13 cellular contexts compared by ENCODE assay signal in the genomic region with DNA sequence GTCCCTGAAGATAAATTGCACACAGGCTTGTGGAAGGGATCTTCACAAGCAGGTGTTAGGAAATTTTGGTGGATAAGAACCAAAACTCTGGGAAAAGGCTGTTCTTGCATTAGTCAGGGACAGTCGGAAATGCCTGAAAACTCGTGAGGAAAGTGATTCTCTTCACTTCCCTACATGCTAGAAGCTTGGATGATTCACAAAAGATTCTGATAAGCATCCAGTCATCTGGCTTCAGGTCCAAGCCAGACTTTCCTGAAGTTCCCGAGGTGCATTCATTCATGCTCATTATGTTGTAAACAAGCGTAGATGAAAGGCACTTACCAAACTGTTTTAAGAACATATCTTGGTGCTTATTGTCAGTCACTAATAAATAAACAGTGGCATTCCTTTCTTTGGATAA.
"Had no signal": no experiment of that assay in that cellular context is flagged by ENCODE, and none has a peak within 500 bp of the region (broad histone marks: within the 10 kb centered on the region; RNA-seq: fewer than 3 reads in every experiment).

No MANE protein-coding gene starts in this region.

- H3K9ac ChIP-seq: parathyroid adenoma had no signal

- H3K4me1 ChIP-seq: parathyroid adenoma, stomach had no signal

- ATAC-seq: activated CD4-positive, CD25-positive, alpha-beta regulatory T cell treated with anti-CD3 and anti-CD28 coated beads, Interleukin-2, amount 50 U/mL, for 24 hours; left colon had no signal

- H3K36me3 ChIP-seq: stomach had no signal

- DNase-seq: activated effector memory CD4-positive, alpha-beta T cell treated with Interleukin-2 at 50 U/mL for 16 hours; activated naive CD8-positive, alpha-beta T cell treated with anti-CD3 and anti-CD28 coated beads for 36 hours; activated T-cell treated with anti-CD3 and anti-CD28 coated beads, Interleukin-2, amount 50 U/mL, for 1 hour; anterior cingulate cortex; hypothalamus; left colon; naive B cell; stimulated activated CD4-positive, alpha-beta T cell treated with anti-CD3 and anti-CD28 coated beads, Interleukin-4, amount 100 ng/mL, for 4 hours; stomach had no signal

- H3K27ac ChIP-seq: parathyroid adenoma, skin epidermis, stomach had no signal

- H2AFZ ChIP-seq: parathyroid adenoma had no signal

- H3K27me3 ChIP-seq: stomach had no signal

- H3K4me3 ChIP-seq: lung, skin epidermis, stomach had no signal
